27 cellular contexts compared by ENCODE assay signal in the genomic region with DNA sequence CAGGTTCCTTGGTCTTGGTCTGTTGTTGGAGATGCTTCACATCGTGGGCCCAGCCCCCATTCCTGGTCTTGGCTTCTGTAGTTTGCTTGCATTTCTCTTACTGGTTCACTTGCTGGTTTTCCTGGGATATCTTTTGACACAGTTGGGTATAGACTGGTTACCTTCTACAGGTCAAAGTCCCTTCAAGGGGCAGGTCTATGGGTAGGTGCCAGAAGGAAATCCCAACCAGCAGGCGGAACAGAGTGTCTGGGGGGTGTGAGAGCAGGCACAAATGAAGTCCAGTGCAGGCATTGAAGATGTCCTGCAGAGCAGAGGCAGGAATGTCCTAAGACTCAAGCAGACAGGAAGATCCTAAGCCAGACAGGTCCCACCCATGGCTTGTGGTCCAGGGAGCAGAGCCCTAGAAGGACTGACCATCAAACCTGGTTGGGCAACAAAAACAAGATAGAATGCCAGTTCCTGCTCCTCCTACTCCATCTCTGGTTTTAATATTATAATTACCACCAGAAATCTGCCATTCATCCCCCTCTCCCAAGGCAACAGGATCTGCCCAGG. TPM values are rescaled to one million over a fixed set of nuclear protein-coding genes. Genes with fewer than 3 reads are reported as not detected.
"Had no signal": no experiment of that assay in that cellular context is flagged by ENCODE, and none has a peak within 500 bp of the region (broad histone marks: within the 10 kb centered on the region; RNA-seq: fewer than 3 reads in every experiment).

No MANE protein-coding gene starts in this region.

- DNase-seq: activated CD4-positive, alpha-beta memory T cell treated with anti-CD3 and anti-CD28 coated beads, Interleukin-2, amount 10 ng/mL, durations not matched to agents 7 days and 5 days; activated CD4-positive, alpha-beta T cell treated with anti-CD3 and anti-CD28 coated beads, Interleukin-2, amount 10 ng/mL, durations not matched to agents 24 days and 14 days; activated CD4-positive, CD25-positive, alpha-beta regulatory T cell treated with anti-CD3 and anti-CD28 coated beads, Interleukin-2, amount 50 U/mL, for 72 hours; activated CD8-positive, alpha-beta memory T cell treated with anti-CD3 and anti-CD28 coated beads, Interleukin-2, amount 50 U/mL, for 48 hours; activated gamma-delta T cell treated with Interleukin-2 at 50 U/mL for 16 hours; activated naive CD4-positive, alpha-beta T cell treated with anti-CD3 and anti-CD28 coated beads, Interleukin-2, amount 50 U/mL, for 16 hours; activated T-cell treated with anti-CD3 and anti-CD28 coated beads, Interleukin-2, amount 50 U/mL, for 24 hours; amygdala; central memory CD4-positive, alpha-beta T cell; glutamatergic neuron; islet precursor cell; mammary epithelial cell; naive B cell; nephron progenitor cell; ovary; stimulated activated CD4-positive, alpha-beta T cell treated with anti-CD3 and anti-CD28 coated beads, Interleukin-4, amount 100 ng/mL, for 24 hours; stimulated activated naive CD8-positive, alpha-beta T cell treated with anti-CD3 and anti-CD28 coated beads, Interleukin-15, amount 100 ng/mL, for 72 hours; T-helper 9 cell; upper lobe of left lung had no signal

- H3K4me1 ChIP-seq: breast epithelium, esophagus muscularis mucosa, upper lobe of left lung, vagina had no signal

- H3K27me3 ChIP-seq: hepatocyte, ovary, right lobe of liver, upper lobe of left lung, vagina had no signal

- H3K9me3 ChIP-seq: breast epithelium, esophagus muscularis mucosa, ovary, right lobe of liver, upper lobe of left lung, vagina had no signal

- H3K4me3 ChIP-seq: breast epithelium, esophagus muscularis mucosa, hepatocyte, ovary, right lobe of liver, skin epidermis, upper lobe of left lung, vagina had no signal

- H3K27ac ChIP-seq: breast epithelium, esophagus muscularis mucosa, hepatocyte, ovary, right lobe of liver, upper lobe of left lung, vagina had no signal

- H3K36me3 ChIP-seq: breast epithelium, esophagus muscularis mucosa, ovary, right lobe of liver, upper lobe of left lung, vagina had no signal

- ATAC-seq: activated T-helper 17 cell treated with anti-CD3 and anti-CD28 coated beads, Interleukin-2, amount 50 U/mL, for 72 hours; stimulated activated memory B cell treated with anti-CD40 and anti-IgM and Interleukin-4, amounts not matched to agents 10 μg/mL and 1 μg/mL and 100 μg/mL, for 72 hours; stimulated activated naive CD8-positive, alpha-beta T cell treated with anti-CD3 and anti-CD28 coated beads, Interleukin-15, amount 100 ng/mL, for 72 hours had no signal

RNA-seq across cellular contexts. Expression of gene WASF3, which starts 17.7 kb away (rescaled TPM):
- total RNA-seq: activated CD4-positive, alpha-beta memory T cell treated with anti-CD3 and anti-CD28 coated beads, Interleukin-2, amount 10 ng/mL, durations not matched to agents 7 days and 5 days had no signal
